In the genomic region with DNA sequence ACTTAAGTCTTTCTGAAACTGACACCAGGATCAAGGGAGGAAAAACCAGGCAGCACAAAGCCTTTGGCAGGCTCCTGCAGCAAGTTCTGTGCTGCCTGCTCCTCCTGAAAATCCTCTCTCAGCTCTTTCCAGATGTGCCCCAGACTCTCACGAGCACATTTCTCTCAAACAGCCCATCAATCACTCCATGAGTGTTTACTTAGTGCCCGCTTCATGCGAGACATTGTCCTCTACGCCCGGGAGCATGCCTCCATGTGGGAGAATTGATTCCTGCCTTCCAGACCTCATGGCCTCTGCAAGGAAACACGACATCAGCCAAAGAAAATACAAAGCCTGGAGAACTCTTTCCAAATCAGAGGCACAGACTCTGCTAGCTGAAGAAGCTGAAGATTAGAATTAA, we compare ENCODE assay signal across 15 cellular contexts. TPM values are rescaled to one million over a fixed set of nuclear protein-coding genes. Genes with fewer than 3 reads are reported as not detected.
DNase-seq lines count a peak whose midpoint lies in the region; ATAC-seq and TF ChIP-seq lines count a peak whose summit lies in the region.
"Had no signal": no experiment of that assay in that cellular context is flagged by ENCODE, and none has a peak within 500 bp of the region (broad histone marks: within the 10 kb centered on the region; RNA-seq: fewer than 3 reads in every experiment).

No MANE protein-coding gene starts in this region.

- H3K27ac ChIP-seq in colonic mucosa, result no peak overlapping the region

- no peak overlapping the region for H3K4me3 ChIP-seq in fibroblast of the aortic adventitia (ENCODE audit: low read depth, low read length)
- H3K4me3 ChIP-seq in colonic mucosa, result no peak overlapping the region
- H3K4me3 ChIP-seq: MG63 had no signal

- no peak for ATAC-seq in HG03520 (IDR thresholded peaks at IDR 0.05; ENCODE audit: unreplicated experiment)
- ATAC-seq: CD8-positive, alpha-beta T cell; left cardiac atrium had no signal

- no peaks in the 10 kb centered on the region for H3K36me3 ChIP-seq in colonic mucosa
- H3K36me3 ChIP-seq: MG63 had no signal

- H3K4me1 ChIP-seq in colonic mucosa, result no peaks in the 10 kb centered on the region

- H3K9me3 ChIP-seq in colonic mucosa, result no peaks in the 10 kb centered on the region
- H3K9me3 ChIP-seq: MG63 had no signal

- no peak for TF ChIP-seq CTCF in fibroblast of the aortic adventitia (IDR thresholded peaks at IDR 0.05; ENCODE audit: insufficient read depth, low read length)
- no peak for TF ChIP-seq CTCF in GM10266 (IDR thresholded peaks at IDR 0.05; ENCODE audit: control insufficient read depth, insufficient read depth, low read depth, missing control alignments)
- TF ChIP-seq CTCF in colonic mucosa (IDR thresholded peaks at IDR 0.05), result no peak

- peak; percentile 78 for DNase-seq in DMS153 (lab: John Stamatoyannopoulos, UW)
- peak; percentile 81 for DNase-seq in NCI-H1105 treated with DMSO at 0.1 percent for 48 hours (lab: John Stamatoyannopoulos, UW)
- peak; percentile 77 for DNase-seq in NCI-H345 treated with DMSO at 0.1 percent for 48 hours (lab: John Stamatoyannopoulos, UW; ENCODE audit: unreplicated experiment)
- peak; percentile 8 for DNase-seq in fibroblast of the aortic adventitia (ENCODE audit: low read depth)
- DNase-seq in GM10266 (ENCODE audit: extremely low spot score), result no peak
- DNase-seq in colonic mucosa, result no peak
- DNase-seq in NCI-H446 treated with DMSO at 0.1 percent for 48 hours (lab: John Stamatoyannopoulos, UW), result no peak
- DNase-seq: activated B cell treated with CpG ODN at 0.5 μM for 24 hours; activated naive CD4-positive, alpha-beta T cell treated with Interleukin-2 at 50 U/mL for 16 hours; CD8-positive, alpha-beta T cell; left cardiac atrium; MG63; NK-92 treated with Interleukin-12 subunit alpha and Interleukin-12 subunit beta, amount 100 ng/mL, for 24 hours had no signal

- no peaks in the 10 kb centered on the region for H3K27me3 ChIP-seq in colonic mucosa

- no peak overlapping the region for H3K9ac ChIP-seq in colonic mucosa (ENCODE audit: low read depth in 2 of 2, low read length in 2 of 2)

- intact Hi-C loops in colonic mucosa (cut with DNase I), result no loop called here

RNA-seq across cellular contexts. Expression of gene TSPAN11, which starts 46.5 kb away (rescaled TPM):
- total RNA-seq in fibroblast of the aortic adventitia (ENCODE audit: low replicate concordance) (0.36 and 2.0 TPM in 2 replicates), colonic mucosa (1 to 10 TPM; 1.3 to 8.2 TPM)
- total RNA-seq: activated B cell treated with CpG ODN at 0.5 μM for 24 hours; CD8-positive, alpha-beta T cell; T-helper 1 cell treated with Interleukin-12 subunit alpha and Interleukin-12 subunit beta and Interleukin-4 antibody, amounts not matched to agents 30 ng/mL and 1 ng/mL, for 36 hours had no signal

Comparison
In these comparisons a context has a peak if more than half of its experiments do, and no peak if none do; other contexts are left out.
1. DNase-seq: peak in DMS153 (single experiment), NCI-H1105 treated with DMSO at 0.1 percent for 48 hours (single experiment), NCI-H345 treated with DMSO at 0.1 percent for 48 hours (single experiment) and fibroblast of the aortic adventitia (single experiment); none in GM10266 (single experiment), colonic mucosa (single experiment) and NCI-H446 treated with DMSO at 0.1 percent for 48 hours (single experiment).